1 cellular context compared by ENCODE assay signal in the genomic region with DNA sequence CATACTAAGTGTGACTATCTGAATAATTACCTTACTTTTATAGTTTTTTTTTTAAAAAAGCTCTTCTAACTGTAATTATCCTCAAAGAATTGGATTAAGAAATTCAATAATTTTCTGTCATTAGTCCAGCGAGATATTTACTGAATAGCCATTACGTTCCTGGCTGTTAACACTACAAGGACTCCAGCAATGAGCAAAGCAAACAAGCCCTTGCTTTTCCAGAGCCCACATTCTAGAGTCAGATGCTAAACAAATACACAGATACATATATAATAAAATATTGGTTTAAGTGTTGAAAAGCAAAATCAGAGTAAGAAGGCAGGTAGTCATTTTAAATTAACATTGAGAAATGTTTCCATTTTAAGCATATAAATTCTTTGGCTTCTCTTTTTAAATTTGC.
TF ChIP-seq lines count a peak whose summit lies in the region.

No MANE protein-coding gene starts in this region.

TF ChIP-seq in IMR-90, 13 proteins besides CTCF, POLR2A, EP300 and RAD21:
- no peak for TF ChIP-seq RCOR1 (IDR thresholded peaks at IDR 0.05; ENCODE audit: insufficient replicate concordance, low read length)
- no peak for TF ChIP-seq CHD1 (IDR thresholded peaks at IDR 0.05; ENCODE audit: low read depth, low read length)
- no peak for TF ChIP-seq MXI1 (IDR thresholded peaks at IDR 0.05; ENCODE audit: borderline replicate concordance, low read depth, low read length)
- TF ChIP-seq RFX5 (IDR thresholded peaks at IDR 0.05; ENCODE audit: low read depth, low read length): no peak
- TF ChIP-seq, protein P1, sequence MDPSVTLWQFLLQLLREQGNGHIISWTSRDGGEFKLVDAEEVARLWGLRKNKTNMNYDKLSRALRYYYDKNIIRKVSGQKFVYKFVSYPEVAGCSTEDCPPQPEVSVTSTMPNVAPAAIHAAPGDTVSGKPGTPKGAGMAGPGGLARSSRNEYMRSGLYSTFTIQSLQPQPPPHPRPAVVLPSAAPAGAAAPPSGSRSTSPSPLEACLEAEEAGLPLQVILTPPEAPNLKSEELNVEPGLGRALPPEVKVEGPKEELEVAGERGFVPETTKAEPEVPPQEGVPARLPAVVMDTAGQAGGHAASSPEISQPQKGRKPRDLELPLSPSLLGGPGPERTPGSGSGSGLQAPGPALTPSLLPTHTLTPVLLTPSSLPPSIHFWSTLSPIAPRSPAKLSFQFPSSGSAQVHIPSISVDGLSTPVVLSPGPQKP (IDR thresholded peaks at IDR 0.05; ENCODE audit: borderline replicate concordance, low read depth, low read length): no peak
- TF ChIP-seq MAFK (IDR thresholded peaks at IDR 0.05; ENCODE audit: low read depth, low read length): no peak
- TF ChIP-seq NFE2L2 (IDR thresholded peaks at IDR 0.05; ENCODE audit: low read depth, low read length): no peak
- TF ChIP-seq, protein P2, sequence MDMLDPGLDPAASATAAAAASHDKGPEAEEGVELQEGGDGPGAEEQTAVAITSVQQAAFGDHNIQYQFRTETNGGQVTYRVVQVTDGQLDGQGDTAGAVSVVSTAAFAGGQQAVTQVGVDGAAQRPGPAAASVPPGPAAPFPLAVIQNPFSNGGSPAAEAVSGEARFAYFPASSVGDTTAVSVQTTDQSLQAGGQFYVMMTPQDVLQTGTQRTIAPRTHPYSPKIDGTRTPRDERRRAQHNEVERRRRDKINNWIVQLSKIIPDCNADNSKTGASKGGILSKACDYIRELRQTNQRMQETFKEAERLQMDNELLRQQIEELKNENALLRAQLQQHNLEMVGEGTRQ (IDR thresholded peaks at IDR 0.05; ENCODE audit: low read depth, low read length): no peak
- TF ChIP-seq FOS (IDR thresholded peaks at IDR 0.05; ENCODE audit: low read depth, low read length): no peak
TF ChIP-seq in IMR-90: peak in this region for 0.
